ENCODE assay signal across 18 cellular contexts in genomic region chr7:157828190-157828589, GRCh38.
A peak's percentile ranks its signal among the peaks of the same experiment; 100 is the strongest.
DNase-seq lines count a peak whose midpoint lies in the region; ATAC-seq, FAIRE-seq and TF ChIP-seq lines count a peak whose summit lies in the region.
"Had no signal": no experiment of that assay in that cellular context is flagged by ENCODE, and none has a peak within 500 bp of the region (broad histone marks: within the 10 kb centered on the region; RNA-seq: fewer than 3 reads in every experiment).

No MANE protein-coding gene starts in this region.

- no peak for ATAC-seq in activated CD8-positive, alpha-beta memory T cell treated with anti-CD3 and anti-CD28 coated beads, Interleukin-2, amount 10 ng/mL, durations not matched to agents 7 days and 5 days
- ATAC-seq in T-cell (replicated peaks in 1 of 4) (no peak), HG02884 (IDR thresholded peaks at IDR 0.05; ENCODE audit: unreplicated experiment) (no peak)

- no peaks in the 10 kb centered on the region for H3K4me1 Mint-ChIP-seq in activated CD8-positive, alpha-beta memory T cell treated with anti-CD3 and anti-CD28 coated beads, Interleukin-2, amount 10 ng/mL, durations not matched to agents 7 days and 5 days
- peaks cover 22 to 35% (median 28%) of the 10 kb centered on the region in 3 donors for H3K4me1 Mint-ChIP-seq in T-cell
- H3K4me1 Mint-ChIP-seq: B cell had no signal

- TF ChIP-seq POLR2A in spleen (IDR thresholded peaks at IDR 0.05), result no peak

- peaks cover 0 to 15% (median 0%) of the 10 kb centered on the region in 7 donors for H3K27me3 ChIP-seq in spleen (replicated peaks in 1 of 7)
- H3K27me3 ChIP-seq: BLaER1 treated with 17β-estradiol and CSF1 and Interleukin-3, amounts not matched to agents 10 nM and 100 nM had no signal

- no peak for FAIRE-seq in kidney (lab: Jason Lieb, UNC)
- FAIRE-seq: D721Med, G401.6, GM12891, H54, HTR-8/SVneo had no signal

- H3K4me1 ChIP-seq in kidney (ENCODE audit: control insufficient read depth in 1 of 2, insufficient read depth in 1 of 2, low read depth in 1 of 2, low read length in 2 of 2) (no peaks in the 10 kb centered on the region), spleen (no peaks in the 10 kb centered on the region)
- H3K4me1 ChIP-seq: Caco-2 had no signal

- POLR2A ChIA-PET in T-cell (lab: Charles Lee), result no interaction called here

- no peaks in the 10 kb centered on the region for H3K36me3 Mint-ChIP-seq in activated CD8-positive, alpha-beta memory T cell treated with anti-CD3 and anti-CD28 coated beads, Interleukin-2, amount 10 ng/mL, durations not matched to agents 7 days and 5 days
- H3K36me3 Mint-ChIP-seq in T-cell, result no peaks in the 10 kb centered on the region

- H3K9me3 Mint-ChIP-seq in activated CD8-positive, alpha-beta memory T cell treated with anti-CD3 and anti-CD28 coated beads, Interleukin-2, amount 10 ng/mL, durations not matched to agents 7 days and 5 days (ENCODE audit: low read depth), result no peaks in the 10 kb centered on the region
- H3K9me3 Mint-ChIP-seq in T-cell, result no peaks in the 10 kb centered on the region

- H3K9ac ChIP-seq in kidney (ENCODE audit: low read length in 2 of 2), result no peak overlapping the region
- H3K9ac ChIP-seq: BLaER1 treated with 17β-estradiol and CSF1 and Interleukin-3, amounts not matched to agents 10 nM and 100 nM; GM23248 had no signal

- H3K27ac ChIP-seq in kidney (ENCODE audit: low read depth in 2 of 2, low read length in 2 of 2), result no peak overlapping the region
- no peak overlapping the region for H3K27ac ChIP-seq in spleen
- H3K27ac ChIP-seq: BLaER1 treated with 17β-estradiol and CSF1 and Interleukin-3, amounts not matched to agents 10 nM and 100 nM; GM23248 had no signal

- H3K4me3 ChIP-seq in kidney (ENCODE audit: low read length in 2 of 2) (no peak overlapping the region), spleen (no peak overlapping the region)
- H3K4me3 ChIP-seq: BLaER1 treated with 17β-estradiol and CSF1 and Interleukin-3, amounts not matched to agents 10 nM and 100 nM; GM23248 had no signal

- peak; percentile 9 for DNase-seq in activated CD8-positive, alpha-beta memory T cell treated with anti-CD3 and anti-CD28 coated beads, Interleukin-2, amount 50 U/mL, for 4 hours
- no peak for DNase-seq in activated CD8-positive, alpha-beta memory T cell treated with anti-CD3 and anti-CD28 coated beads, Interleukin-2, amount 10 ng/mL, durations not matched to agents 7 days and 5 days
- DNase-seq in T-cell (no peak), kidney (peak; percentile 29), spleen (peak; percentile 47), globus pallidus (ENCODE audit: low spot score) (no peak)
- DNase-seq: Caco-2, GM23248, HCEC 1CT, IMR-90 had no signal

- no peaks in the 10 kb centered on the region for H3K27me3 Mint-ChIP-seq in activated CD8-positive, alpha-beta memory T cell treated with anti-CD3 and anti-CD28 coated beads, Interleukin-2, amount 10 ng/mL, durations not matched to agents 7 days and 5 days
- no peaks in the 10 kb centered on the region for H3K27me3 Mint-ChIP-seq in T-cell
- H3K27me3 Mint-ChIP-seq: B cell had no signal

- WGBS in spleen, 5 donors, result 78 to 95% (median 90%) methylated on average over 8 to 13 of the region's 13 CpGs

- TF ChIP-seq CTCF in kidney (IDR thresholded peaks at IDR 0.05; ENCODE audit: borderline replicate concordance, extremely low read depth, insufficient read depth), result no peak
- TF ChIP-seq CTCF in spleen (IDR thresholded peaks at IDR 0.05 in 8 of 11, conservative IDR thresholded peaks at IDR 0.05 in 3 of 11), result no peak

- H3K4me3 Mint-ChIP-seq in activated CD8-positive, alpha-beta memory T cell treated with anti-CD3 and anti-CD28 coated beads, Interleukin-2, amount 10 ng/mL, durations not matched to agents 7 days and 5 days, result no peak overlapping the region
- peak overlapping the region in 1 of 3 donors; percentile 64 for H3K4me3 Mint-ChIP-seq in T-cell
- H3K4me3 Mint-ChIP-seq: B cell had no signal

- intact Hi-C loops in kidney (cut with DNase I) (no loop called here), spleen (cut with DNase I; ENCODE audit: low total_unique reads) (no loop called here)

- no peak overlapping the region for H3K27ac Mint-ChIP-seq in activated CD8-positive, alpha-beta memory T cell treated with anti-CD3 and anti-CD28 coated beads, Interleukin-2, amount 10 ng/mL, durations not matched to agents 7 days and 5 days
- H3K27ac Mint-ChIP-seq in T-cell, result peak overlapping the region; percentile 41 to 87
- H3K27ac Mint-ChIP-seq: B cell had no signal

- H3K9me3 ChIP-seq in kidney (ENCODE audit: control insufficient read depth in 1 of 2, low read length in 2 of 2), result no peaks in the 10 kb centered on the region
- H3K9me3 ChIP-seq in spleen, result peaks cover 0 to 5% (median 0%) of the 10 kb centered on the region in 8 donors
- H3K9me3 ChIP-seq: BLaER1 treated with 17β-estradiol and CSF1 and Interleukin-3, amounts not matched to agents 10 nM and 100 nM; Caco-2 had no signal

- CTCF ChIA-PET in activated CD8-positive, alpha-beta memory T cell treated with anti-CD3 and anti-CD28 coated beads, Interleukin-2, amount 10 ng/mL, durations not matched to agents 7 days and 5 days (lab: Charles Lee), result no interaction called here
- CTCF ChIA-PET in T-cell (lab: Charles Lee), result no interaction called here

- H3K36me3 ChIP-seq in kidney (ENCODE audit: control insufficient read depth in 1 of 2, insufficient read depth in 2 of 2, low read length in 2 of 2) (no peaks in the 10 kb centered on the region), spleen (no peaks in the 10 kb centered on the region)
- H3K36me3 ChIP-seq: BLaER1 treated with 17β-estradiol and CSF1 and Interleukin-3, amounts not matched to agents 10 nM and 100 nM had no signal

Comparison
In these comparisons a context has a peak if more than half of its experiments do, and no peak if none do; other contexts are left out.
1. DNase-seq: peak in activated CD8-positive, alpha-beta memory T cell treated with anti-CD3 and anti-CD28 coated beads, Interleukin-2, amount 50 U/mL, for 4 hours (single experiment), kidney (single experiment) and spleen (single experiment); none in activated CD8-positive, alpha-beta memory T cell treated with anti-CD3 and anti-CD28 coated beads, Interleukin-2, amount 10 ng/mL, durations not matched to agents 7 days and 5 days (single experiment), T-cell (0 of 34) and globus pallidus (single experiment).